Comparison of ENCODE assay signal across 9 cellular contexts in genomic region chr3:127555108-127555507, GRCh38.
"Had no signal": no experiment of that assay in that cellular context is flagged by ENCODE, and none has a peak within 500 bp of the region (broad histone marks: within the 10 kb centered on the region; RNA-seq: fewer than 3 reads in every experiment).

No MANE protein-coding gene starts in this region.

- H3K36me3 ChIP-seq: HAP-1 had no signal

- DNase-seq: GM23248, GOT3, H7, H9, HCEC 1CT, HFFc6 had no signal

- H3K4me1 ChIP-seq: HAP-1 had no signal

- ATAC-seq: GM23338, HCT116 had no signal

- H3K4me2 ChIP-seq: GM23338 had no signal

- H3K4me3 ChIP-seq: GM23248, GM23338, HAP-1 had no signal

- H3K9ac ChIP-seq: GM23248 had no signal

- H2AFZ ChIP-seq: GM23248, GM23338 had no signal

- H3K27ac ChIP-seq: GM23248 had no signal

- H3K27ac Mint-ChIP-seq: GM23338, HFFc6 had no signal

- H3K4me3 Mint-ChIP-seq: GM23338, H9, HFFc6 had no signal

- H3K9me3 Mint-ChIP-seq: GM23338, H9 had no signal
